Comparison of ENCODE assay signal across 12 cellular contexts in the genomic region with DNA sequence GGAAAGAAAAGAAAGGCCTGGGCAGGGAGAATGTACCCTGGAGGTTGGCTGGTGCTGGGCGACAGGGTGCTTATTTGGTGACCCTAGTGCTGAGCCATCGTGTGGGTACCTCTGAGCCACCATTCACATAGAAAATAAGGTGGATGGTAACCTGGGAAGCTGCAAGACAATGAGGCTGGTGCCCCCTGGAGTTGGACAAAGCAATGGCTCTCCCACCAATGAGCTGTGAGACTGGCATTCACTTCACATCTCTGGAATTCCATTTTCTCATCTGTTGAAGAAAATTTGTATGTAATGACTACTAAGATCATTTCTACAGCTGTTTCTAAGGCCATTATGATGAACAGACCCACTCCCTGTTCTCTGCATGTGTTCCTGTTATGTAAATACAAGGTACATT.
DNase-seq lines count a peak whose midpoint lies in the region; ATAC-seq and TF ChIP-seq lines count a peak whose summit lies in the region.
"Had no signal": no experiment of that assay in that cellular context is flagged by ENCODE, and none has a peak within 500 bp of the region (broad histone marks: within the 10 kb centered on the region; RNA-seq: fewer than 3 reads in every experiment).

No MANE protein-coding gene starts in this region.

- H3K27ac ChIP-seq in Karpas-422 (ENCODE audit: low read length) (no peak overlapping the region), endodermal cell (ENCODE audit: low read depth, low read length) (no peak overlapping the region), upper lobe of right lung (no peak overlapping the region)
- H3K27ac ChIP-seq: transverse colon had no signal

- no peaks in the 10 kb centered on the region for H3K9me2 ChIP-seq in Karpas-422 (replicated peaks; ENCODE audit: insufficient read depth, low read length)

- H3K4me3 Mint-ChIP-seq in activated naive CD4-positive, alpha-beta T cell treated with anti-CD3 and anti-CD28 coated beads for 36 hours: no peak overlapping the region
- no peak overlapping the region for H3K4me3 Mint-ChIP-seq in endodermal cell
- H3K4me3 Mint-ChIP-seq: CD4-positive, CD25-positive, alpha-beta regulatory T cell; T-helper 17 cell had no signal

- CTCF ChIA-PET in activated naive CD4-positive, alpha-beta T cell treated with anti-CD3 and anti-CD28 coated beads for 36 hours (lab: Charles Lee): no interaction called here

- no peak overlapping the region for H3K9ac ChIP-seq in Karpas-422 (ENCODE audit: low read length)
- no peak overlapping the region for H3K9ac ChIP-seq in endodermal cell (ENCODE audit: extremely low read depth, low read length, poor library complexity, severe bottlenecking)

- H3K79me2 ChIP-seq in Karpas-422 (ENCODE audit: low read length): no peaks in the 10 kb centered on the region

- H3K9me3 ChIP-seq in Karpas-422 (ENCODE audit: low read length) (no peaks in the 10 kb centered on the region), endodermal cell (ENCODE audit: control insufficient read depth, low read length) (no peaks in the 10 kb centered on the region), upper lobe of right lung (no peaks in the 10 kb centered on the region)
- H3K9me3 ChIP-seq: transverse colon had no signal

- no peaks in the 10 kb centered on the region for H3K36me3 Mint-ChIP-seq in activated naive CD4-positive, alpha-beta T cell treated with anti-CD3 and anti-CD28 coated beads for 36 hours (ENCODE audit: low read depth)
- H3K36me3 Mint-ChIP-seq in endodermal cell (ENCODE audit: low read depth): no peaks in the 10 kb centered on the region
- H3K36me3 Mint-ChIP-seq: CD4-positive, CD25-positive, alpha-beta regulatory T cell had no signal

- H3K27me3 ChIP-seq in Karpas-422 (ENCODE audit: low read length) (no peaks in the 10 kb centered on the region), endodermal cell (ENCODE audit: control insufficient read depth, insufficient read depth, low read length, poor library complexity, severe bottlenecking) (no peaks in the 10 kb centered on the region), upper lobe of right lung (no peaks in the 10 kb centered on the region)
- H3K27me3 ChIP-seq: transverse colon had no signal

- H3K36me3 ChIP-seq in Karpas-422 (ENCODE audit: insufficient read depth, low read length): no peaks in the 10 kb centered on the region
- H3K36me3 ChIP-seq in endodermal cell (ENCODE audit: control insufficient read depth, insufficient read depth, low read length): no peaks in the 10 kb centered on the region
- no peaks in the 10 kb centered on the region for H3K36me3 ChIP-seq in upper lobe of right lung
- H3K36me3 ChIP-seq: transverse colon had no signal

- whole genome bisulfite sequencing in endodermal cell (ENCODE audit: insufficient coverage in 1 of 2, insufficient read length in 1 of 2), 2 experiments: 33 to 70% methylated on average over 1 to 2 of the region's 2 CpGs

- TF ChIP-seq CTCF in endodermal cell (conservative IDR thresholded peaks at IDR 0.05): peak; percentile 73
- peak; percentile 16 for TF ChIP-seq CTCF in upper lobe of right lung (IDR thresholded peaks at IDR 0.05)

- H3K4me1 Mint-ChIP-seq in activated naive CD4-positive, alpha-beta T cell treated with anti-CD3 and anti-CD28 coated beads for 36 hours (ENCODE audit: low read depth): no peaks in the 10 kb centered on the region
- H3K4me1 Mint-ChIP-seq in endodermal cell: peaks cover 10% of the 10 kb centered on the region
- H3K4me1 Mint-ChIP-seq: CD4-positive, CD25-positive, alpha-beta regulatory T cell; T-helper 17 cell had no signal

- intact Hi-C loops in activated naive CD4-positive, alpha-beta T cell treated with anti-CD3 and anti-CD28 coated beads for 36 hours (cut with micrococcal nuclease): no loop called here
- intact Hi-C loops in upper lobe of right lung (cut with DNase I): no loop called here

- DNase-seq in activated naive CD4-positive, alpha-beta T cell treated with anti-CD3 and anti-CD28 coated beads for 36 hours: peak; percentile 9
- no peak for DNase-seq in activated naive CD4-positive, alpha-beta T cell treated with Interleukin-2 at 50 U/mL for 16 hours
- DNase-seq in Karpas-422 (peak; percentile 52), endodermal cell (peak; percentile 69), upper lobe of right lung (no peak), NCI-H2029 treated with DMSO at 0.1 percent for 48 hours (lab: John Stamatoyannopoulos, UW) (no peak)
- DNase-seq in activated naive CD4-positive, alpha-beta T cell treated with anti-CD3 and anti-CD28 coated beads, Interleukin-2, amount 50 U/mL, for 16 hours: no peak
- DNase-seq: KG1, T-helper 17 cell, transverse colon had no signal

- H2AFZ ChIP-seq in Karpas-422 (ENCODE audit: low read length): no peak overlapping the region

- no peaks in the 10 kb centered on the region for H3K9me3 Mint-ChIP-seq in activated naive CD4-positive, alpha-beta T cell treated with anti-CD3 and anti-CD28 coated beads for 36 hours
- no peaks in the 10 kb centered on the region for H3K9me3 Mint-ChIP-seq in endodermal cell
- H3K9me3 Mint-ChIP-seq: CD4-positive, CD25-positive, alpha-beta regulatory T cell had no signal

- H3K4me2 ChIP-seq in Karpas-422 (ENCODE audit: low read depth, low read length, poor library complexity, severe bottlenecking): no peak overlapping the region

- no peak overlapping the region for H3K27ac Mint-ChIP-seq in activated naive CD4-positive, alpha-beta T cell treated with anti-CD3 and anti-CD28 coated beads for 36 hours
- no peak overlapping the region for H3K27ac Mint-ChIP-seq in endodermal cell
- H3K27ac Mint-ChIP-seq: CD4-positive, CD25-positive, alpha-beta regulatory T cell; T-helper 17 cell had no signal

- ATAC-seq in upper lobe of right lung (no peak), GM21619 (IDR thresholded peaks at IDR 0.05; ENCODE audit: unreplicated experiment) (no peak)
- ATAC-seq: T-helper 17 cell had no signal

- no peak overlapping the region for H3K4me3 ChIP-seq in Karpas-422 (ENCODE audit: low read length)
- no peak overlapping the region for H3K4me3 ChIP-seq in endodermal cell (ENCODE audit: low read length)
- H3K4me3 ChIP-seq in upper lobe of right lung: no peak overlapping the region
- H3K4me3 ChIP-seq: transverse colon had no signal

- H3K4me1 ChIP-seq in Karpas-422 (ENCODE audit: low read length): no peaks in the 10 kb centered on the region
- H3K4me1 ChIP-seq in endodermal cell (ENCODE audit: control insufficient read depth, insufficient read depth, low read length): peaks cover 4% of the 10 kb centered on the region
- H3K4me1 ChIP-seq in upper lobe of right lung: no peaks in the 10 kb centered on the region
- H3K4me1 ChIP-seq: transverse colon had no signal

- no peaks in the 10 kb centered on the region for H4K20me1 ChIP-seq in Karpas-422 (ENCODE audit: insufficient read depth, low read depth, low read length)

- peaks cover 9% of the 10 kb centered on the region for H3K27me3 Mint-ChIP-seq in activated naive CD4-positive, alpha-beta T cell treated with anti-CD3 and anti-CD28 coated beads for 36 hours (ENCODE audit: low read depth)
- no peaks in the 10 kb centered on the region for H3K27me3 Mint-ChIP-seq in endodermal cell (ENCODE audit: insufficient read depth)

Comparison
In these comparisons a context has a peak if more than half of its experiments do, and no peak if none do; other contexts are left out.
1. DNase-seq: peak in activated naive CD4-positive, alpha-beta T cell treated with anti-CD3 and anti-CD28 coated beads for 36 hours (single experiment), Karpas-422 (single experiment) and endodermal cell (single experiment); none in activated naive CD4-positive, alpha-beta T cell treated with Interleukin-2 at 50 U/mL for 16 hours (single experiment), upper lobe of right lung (single experiment), NCI-H2029 treated with DMSO at 0.1 percent for 48 hours (single experiment) and activated naive CD4-positive, alpha-beta T cell treated with anti-CD3 and anti-CD28 coated beads, Interleukin-2, amount 50 U/mL, for 16 hours (single experiment).